Comparison of ENCODE assay signal across 13 cellular contexts in the genomic region with DNA sequence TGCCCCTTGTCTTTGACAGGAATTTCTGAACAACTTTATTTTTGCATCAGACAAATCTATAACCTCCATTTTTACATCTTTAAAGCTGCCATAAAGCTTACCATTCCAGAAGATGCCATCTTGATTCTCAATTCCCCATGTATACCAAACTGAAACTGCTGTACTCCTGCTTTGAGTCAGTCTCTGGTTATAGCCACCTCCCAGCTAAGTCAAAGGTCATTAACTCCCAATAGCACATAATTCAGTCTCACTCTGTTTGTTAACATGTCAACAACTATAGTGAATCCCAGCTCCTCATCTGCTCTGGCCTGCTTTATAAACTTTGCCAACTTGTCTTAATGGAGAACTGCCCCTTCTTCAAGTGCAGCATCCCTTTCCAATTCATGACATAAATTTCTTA.
A peak's percentile ranks its signal among the peaks of the same experiment; 100 is the strongest.
DNase-seq lines count a peak whose midpoint lies in the region; ATAC-seq and TF ChIP-seq lines count a peak whose summit lies in the region.
"Had no signal": no experiment of that assay in that cellular context is flagged by ENCODE, and none has a peak within 500 bp of the region (broad histone marks: within the 10 kb centered on the region; RNA-seq: fewer than 3 reads in every experiment).

No MANE protein-coding gene starts in this region.

- TF ChIP-seq CTCF in GM13977 (IDR thresholded peaks at IDR 0.05; ENCODE audit: extremely low read depth, insufficient read depth, missing control alignments) = no peak
- no peak for TF ChIP-seq CTCF in prostate gland (IDR thresholded peaks at IDR 0.05)

- DNase-seq in NCI-H446 treated with DMSO at 0.1 percent for 48 hours (lab: John Stamatoyannopoulos, UW) (no peak), GM13977 (ENCODE audit: low spot score) (no peak), prostate gland (ENCODE audit: low spot score) (no peak), T-helper 1 cell (no peak)
- DNase-seq: BE2C, H9, midbrain, testis had no signal

- in situ Hi-C loops in GM13977 (cut with MboI; ENCODE audit: low pct_unique_long_range_greater_than_20kb, low sequenced_read_pairs, unreplicated experiment) = no loop called here

- no peak for TF ChIP-seq POLR2A in prostate gland (IDR thresholded peaks at IDR 0.05)

- no peaks in the 10 kb centered on the region for H3K27me3 ChIP-seq in prostate gland (replicated peaks; ENCODE audit: insufficient read depth)
- H3K27me3 ChIP-seq: BE2C, SJSA1, testis had no signal

- H3K27ac ChIP-seq in prostate gland = no peak overlapping the region
- H3K27ac ChIP-seq: SJSA1, testis had no signal

- no peaks in the 10 kb centered on the region for H3K9me3 ChIP-seq in prostate gland
- H3K9me3 ChIP-seq: BE2C, SJSA1, testis had no signal

- H3K4me1 ChIP-seq in prostate gland (replicated peaks) = no peaks in the 10 kb centered on the region
- H3K4me1 ChIP-seq: BE2C, SJSA1, testis had no signal

- ATAC-seq in GM18519 (IDR thresholded peaks at IDR 0.05; ENCODE audit: low FRiP score, unreplicated experiment) = peak; percentile 96
- peak; percentile 98 for ATAC-seq in GM21367 (IDR thresholded peaks at IDR 0.05; ENCODE audit: unreplicated experiment)
- peak; percentile 89 for ATAC-seq in HG02943 (IDR thresholded peaks at IDR 0.05; ENCODE audit: low read depth, unreplicated experiment)
- ATAC-seq in HG03558 (IDR thresholded peaks at IDR 0.05; ENCODE audit: extremely low read depth, unreplicated experiment) = peak; percentile 99

- no peak overlapping the region for H3K4me3 ChIP-seq in prostate gland
- H3K4me3 ChIP-seq: SJSA1 had no signal

- intact Hi-C loops in prostate gland (cut with DNase I) = no loop called here

- H3K36me3 ChIP-seq in prostate gland = no peaks in the 10 kb centered on the region
- H3K36me3 ChIP-seq: BE2C, SJSA1 had no signal
